ENCODE assay signal across 6 cellular contexts in genomic region chr1:14635421-14635820, GRCh38.
"Had no signal": no experiment of that assay in that cellular context is flagged by ENCODE, and none has a peak within 500 bp of the region (broad histone marks: within the 10 kb centered on the region; RNA-seq: fewer than 3 reads in every experiment).

No MANE protein-coding gene starts in this region.

- H3K27ac Mint-ChIP-seq: GM23338, H9 had no signal

- H3K4me3 ChIP-seq: GM23338, K562 had no signal

- H3K9me3 Mint-ChIP-seq: GM23338, H9 had no signal

- DNase-seq: H9, HCEC 1CT, IMR-90, KG1 had no signal

- H3K4me3 Mint-ChIP-seq: GM23338, H9 had no signal

- H3K4me2 ChIP-seq: GM23338 had no signal

- H3K4me1 Mint-ChIP-seq: GM23338 had no signal

- H2AFZ ChIP-seq: GM23338 had no signal
